31 cellular contexts compared by ENCODE assay signal in genomic region chr10:131689954-131690669, GRCh38.
"Had no signal": no experiment of that assay in that cellular context is flagged by ENCODE, and none has a peak within 500 bp of the region (broad histone marks: within the 10 kb centered on the region; RNA-seq: fewer than 3 reads in every experiment).

No MANE protein-coding gene starts in this region.

- H3K4me3 Mint-ChIP-seq: activated CD4-positive, alpha-beta memory T cell treated with anti-CD3 and anti-CD28 coated beads for 36 hours; activated CD4-positive, alpha-beta T cell treated with anti-CD3 and anti-CD28 coated beads, Interleukin-2, amount 10 ng/mL, durations not matched to agents 24 days and 14 days; activated naive CD4-positive, alpha-beta T cell treated with anti-CD3 and anti-CD28 coated beads for 36 hours; activated naive CD8-positive, alpha-beta T cell treated with anti-CD3 and anti-CD28 coated beads, Interleukin-2, amount 10 ng/mL, durations not matched to agents 7 days and 5 days; activated T-helper 1 cell treated with anti-CD3 and anti-CD28 coated beads, Interleukin-12 subunit alpha, Interleukin-12 subunit beta, Interleukin-2, Interleukin-4 antibody, amounts not matched to agents 30 ng/mL and 10 ng/mL and 1 ng/mL, durations not matched to agents 14 hours and 24 hours and 36 hours; naive B cell; neural crest cell; stimulated activated effector memory CD8-positive, alpha-beta T cell treated with anti-CD3 and anti-CD28 coated beads, Interleukin-12 subunit alpha, Interleukin-12 subunit beta, amount 100 ng/mL, for 72 hours; stimulated activated naive CD8-positive, alpha-beta T cell treated with anti-CD3 and anti-CD28 coated beads, Interleukin-15, Interleukin-2, amounts not matched to agents 100 ng/mL and 50 ng/mL, for 24 hours; T-helper 2 cell treated with Interferon-gamma antibody and Interleukin-4, amounts not matched to agents 5 μg/mL and 100 μg/mL, for 36 hours; type B pancreatic cell had no signal

- H3K27me3 ChIP-seq: ascending aorta, brain microvascular endothelial cell, right lobe of liver, vagina had no signal

- H3K27ac ChIP-seq: ascending aorta, brain microvascular endothelial cell, esophagus muscularis mucosa, heart right ventricle, right lobe of liver, skin epidermis, vagina, VCaP had no signal

- H3K9me3 ChIP-seq: ascending aorta, esophagus muscularis mucosa, heart right ventricle, right lobe of liver, vagina had no signal

- H3K9me3 Mint-ChIP-seq: activated CD4-positive, alpha-beta memory T cell treated with anti-CD3 and anti-CD28 coated beads for 36 hours; activated CD4-positive, alpha-beta T cell treated with anti-CD3 and anti-CD28 coated beads, Interleukin-2, amount 10 ng/mL, durations not matched to agents 24 days and 14 days; activated naive CD4-positive, alpha-beta T cell treated with anti-CD3 and anti-CD28 coated beads for 36 hours; activated T-helper 1 cell treated with anti-CD3 and anti-CD28 coated beads, Interleukin-12 subunit alpha, Interleukin-12 subunit beta, Interleukin-2, Interleukin-4 antibody, amounts not matched to agents 30 ng/mL and 10 ng/mL and 1 ng/mL, durations not matched to agents 14 hours and 24 hours and 36 hours; neural crest cell; stimulated activated naive CD8-positive, alpha-beta T cell treated with anti-CD3 and anti-CD28 coated beads, Interleukin-15, Interleukin-2, amounts not matched to agents 100 ng/mL and 50 ng/mL, for 24 hours; T-helper 2 cell treated with Interferon-gamma antibody and Interleukin-4, amounts not matched to agents 5 μg/mL and 100 μg/mL, for 36 hours; type B pancreatic cell had no signal

- H3K36me3 ChIP-seq: ascending aorta, brain microvascular endothelial cell, esophagus muscularis mucosa, heart right ventricle, right lobe of liver, vagina had no signal

- H3K27me3 Mint-ChIP-seq: activated CD4-positive, alpha-beta T cell treated with anti-CD3 and anti-CD28 coated beads, Interleukin-2, amount 10 ng/mL, durations not matched to agents 24 days and 14 days; activated naive CD8-positive, alpha-beta T cell treated with anti-CD3 and anti-CD28 coated beads, Interleukin-2, amount 10 ng/mL, durations not matched to agents 7 days and 5 days; stimulated activated naive CD8-positive, alpha-beta T cell treated with anti-CD3 and anti-CD28 coated beads, Interleukin-15, Interleukin-2, amounts not matched to agents 100 ng/mL and 50 ng/mL, for 24 hours had no signal

- H3K4me1 ChIP-seq: ascending aorta, esophagus muscularis mucosa, heart right ventricle, right lobe of liver, vagina had no signal

- DNase-seq: activated CD4-positive, alpha-beta memory T cell treated with anti-CD3 and anti-CD28 coated beads for 36 hours; activated CD4-positive, alpha-beta T cell treated with anti-CD3 and anti-CD28 coated beads, Interleukin-2, amount 10 ng/mL, durations not matched to agents 24 days and 14 days; activated CD4-positive, CD25-positive, alpha-beta regulatory T cell treated with anti-CD3 and anti-CD28 coated beads, Interleukin-2, amount 50 U/mL, for 72 hours; activated CD8-positive, alpha-beta memory T cell treated with anti-CD3 and anti-CD28 coated beads, Interleukin-2, amount 50 U/mL, for 4 hours; activated effector memory CD4-positive, alpha-beta T cell treated with anti-CD3 and anti-CD28 coated beads, Interleukin-2, amount 50 U/mL, for 16 hours; activated naive CD4-positive, alpha-beta T cell treated with anti-CD3 and anti-CD28 coated beads for 36 hours; activated naive CD8-positive, alpha-beta T cell treated with anti-CD3 and anti-CD28 coated beads, Interleukin-2, amount 10 ng/mL, durations not matched to agents 7 days and 5 days; activated T-cell treated with anti-CD3 and anti-CD28 coated beads, Interleukin-2, amount 50 U/mL, for 1 hour; brain microvascular endothelial cell; central memory CD4-positive, alpha-beta T cell; dermis blood vessel endothelial cell; effector CD4-positive, alpha-beta T cell; foreskin melanocyte; heart right ventricle; mammary epithelial cell; naive B cell; stimulated activated CD4-positive, alpha-beta T cell treated with anti-CD3 and anti-CD28 coated beads, Interleukin-4, amount 100 ng/mL, for 24 hours; T-helper 1 cell had no signal

- ATAC-seq: heart right ventricle; right lobe of liver; stimulated activated effector memory CD8-positive, alpha-beta T cell treated with anti-CD3 and anti-CD28 coated beads, Interleukin-12 subunit alpha, Interleukin-12 subunit beta, amount 100 ng/mL, for 72 hours had no signal

- H3K4me1 Mint-ChIP-seq: activated CD4-positive, alpha-beta T cell treated with anti-CD3 and anti-CD28 coated beads, Interleukin-2, amount 10 ng/mL, durations not matched to agents 24 days and 14 days; activated naive CD8-positive, alpha-beta T cell treated with anti-CD3 and anti-CD28 coated beads, Interleukin-2, amount 10 ng/mL, durations not matched to agents 7 days and 5 days; stimulated activated effector memory CD8-positive, alpha-beta T cell treated with anti-CD3 and anti-CD28 coated beads, Interleukin-12 subunit alpha, Interleukin-12 subunit beta, amount 100 ng/mL, for 72 hours had no signal

- H3K4me3 ChIP-seq: ascending aorta, esophagus muscularis mucosa, heart right ventricle, right lobe of liver, skin epidermis, vagina had no signal

- H3K27ac Mint-ChIP-seq: activated CD4-positive, alpha-beta memory T cell treated with anti-CD3 and anti-CD28 coated beads for 36 hours; activated CD4-positive, alpha-beta T cell treated with anti-CD3 and anti-CD28 coated beads, Interleukin-2, amount 10 ng/mL, durations not matched to agents 24 days and 14 days; activated naive CD4-positive, alpha-beta T cell treated with anti-CD3 and anti-CD28 coated beads for 36 hours; activated naive CD8-positive, alpha-beta T cell treated with anti-CD3 and anti-CD28 coated beads, Interleukin-2, amount 10 ng/mL, durations not matched to agents 7 days and 5 days; activated T-helper 1 cell treated with anti-CD3 and anti-CD28 coated beads, Interleukin-12 subunit alpha, Interleukin-12 subunit beta, Interleukin-2, Interleukin-4 antibody, amounts not matched to agents 30 ng/mL and 10 ng/mL and 1 ng/mL, durations not matched to agents 14 hours and 24 hours and 36 hours; naive B cell; progenitor cell of endocrine pancreas; stimulated activated effector memory CD8-positive, alpha-beta T cell treated with anti-CD3 and anti-CD28 coated beads, Interleukin-12 subunit alpha, Interleukin-12 subunit beta, amount 100 ng/mL, for 72 hours; stimulated activated naive CD8-positive, alpha-beta T cell treated with anti-CD3 and anti-CD28 coated beads, Interleukin-15, Interleukin-2, amounts not matched to agents 100 ng/mL and 50 ng/mL, for 24 hours; T-helper 2 cell treated with Interferon-gamma antibody and Interleukin-4, amounts not matched to agents 5 μg/mL and 100 μg/mL, for 36 hours; type B pancreatic cell had no signal

- H3K36me3 Mint-ChIP-seq: activated CD4-positive, alpha-beta memory T cell treated with anti-CD3 and anti-CD28 coated beads for 36 hours; activated naive CD8-positive, alpha-beta T cell treated with anti-CD3 and anti-CD28 coated beads, Interleukin-2, amount 10 ng/mL, durations not matched to agents 7 days and 5 days; naive B cell; stimulated activated effector memory CD8-positive, alpha-beta T cell treated with anti-CD3 and anti-CD28 coated beads, Interleukin-12 subunit alpha, Interleukin-12 subunit beta, amount 100 ng/mL, for 72 hours; type B pancreatic cell had no signal
